Comparison of ENCODE assay signal across 9 cellular contexts in genomic region chr7:1056006-1056784, GRCh38. TPM values are rescaled to one million over a fixed set of nuclear protein-coding genes. Genes with fewer than 3 reads are reported as not detected.
A peak's percentile ranks its signal among the peaks of the same experiment; 100 is the strongest.
DNase-seq lines count a peak whose midpoint lies in the region; ATAC-seq and TF ChIP-seq lines count a peak whose summit lies in the region.
"Had no signal": no experiment of that assay in that cellular context is flagged by ENCODE, and none has a peak within 500 bp of the region (broad histone marks: within the 10 kb centered on the region; RNA-seq: fewer than 3 reads in every experiment).

No MANE protein-coding gene starts in this region.

- intact Hi-C loops in ascending aorta (cut with DNase I) = no loop called here

- 91% methylated on average over 6 of the region's 33 CpGs; no CpG with 5 or more reads in 1 of the 2 donors for WGBS in gastroesophageal sphincter (ENCODE audit: low coverage in 1 of 2), 2 donors

- peaks cover 0 to 19% of the 10 kb centered on the region in 2 donors for H3K36me3 ChIP-seq in gastroesophageal sphincter
- H3K36me3 ChIP-seq in ascending aorta = no peaks in the 10 kb centered on the region
- H3K36me3 ChIP-seq in Peyer's patch = peaks cover 0 to 7% (median 0%) of the 10 kb centered on the region in 3 donors

- peak overlapping the region in 3 of 4 donors; percentile 76 to 79 (median 79) for H3K27ac ChIP-seq in gastroesophageal sphincter
- no peak overlapping the region for H3K27ac ChIP-seq in ascending aorta
- peak overlapping the region in 2 of 4 donors; percentile 48 to 52 for H3K27ac ChIP-seq in Peyer's patch

- H3K4me3 ChIP-seq in NB4 (ENCODE audit: low read depth, low read length) = no peak overlapping the region
- peak overlapping the region in 1 of 2 donors; percentile 51 for H3K4me3 ChIP-seq in gastroesophageal sphincter
- peak overlapping the region in 1 of 2 donors; percentile 36 for H3K4me3 ChIP-seq in ascending aorta
- peak overlapping the region in 1 of 4 donors; percentile 35 for H3K4me3 ChIP-seq in Peyer's patch

- peaks cover 0 to 85% (median 57%) of the 10 kb centered on the region in 3 donors for H3K4me1 ChIP-seq in gastroesophageal sphincter
- H3K4me1 ChIP-seq in ascending aorta = peaks cover 2 to 8% of the 10 kb centered on the region in 2 donors
- peaks cover 0 to 50% (median 8%) of the 10 kb centered on the region in 4 donors for H3K4me1 ChIP-seq in Peyer's patch

- H3K27me3 ChIP-seq in gastroesophageal sphincter (no peaks in the 10 kb centered on the region), ascending aorta (no peaks in the 10 kb centered on the region), Peyer's patch (no peaks in the 10 kb centered on the region)

- H3K9me3 ChIP-seq in gastroesophageal sphincter (no peaks in the 10 kb centered on the region), ascending aorta (no peaks in the 10 kb centered on the region), Peyer's patch (no peaks in the 10 kb centered on the region)

- TF ChIP-seq CTCF in NB4 (IDR thresholded peaks at IDR 0.05; ENCODE audit: low read depth, low read length) (no peak), gastroesophageal sphincter (IDR thresholded peaks at IDR 0.05) (no peak), ascending aorta (IDR thresholded peaks at IDR 0.05) (no peak), Peyer's patch (IDR thresholded peaks at IDR 0.05) (no peak)

- no peak for TF ChIP-seq EP300 in gastroesophageal sphincter (IDR thresholded peaks at IDR 0.05)

- peak; percentile 26 for DNase-seq in Caki2 (ENCODE audit: low read depth)
- peak; percentile 30 for DNase-seq in NB4 (ENCODE audit: low read depth)
- peak; percentile 22 for DNase-seq in renal cortical epithelial cell (ENCODE audit: low read depth)
- DNase-seq in HUDEP-2 (lab: John Stamatoyannopoulos, UW; ENCODE audit: unreplicated experiment in 76 of 76) = no peak
- DNase-seq in ascending aorta (ENCODE audit: low spot score in 2 of 2) = no peak
- DNase-seq in Peyer's patch = no peak
- DNase-seq in NCI-H146 (lab: John Stamatoyannopoulos, UW) = no peak
- DNase-seq: NCI-H446 had no signal

- in situ Hi-C loops in Caki2 (cut with HindIII; ENCODE audit: low pct_unique_long_range_greater_than_20kb, low sequenced_read_pairs) = no loop called here

- TF ChIP-seq POLR2A in NB4 (IDR thresholded peaks at IDR 0.05; ENCODE audit: extremely low read depth, insufficient read length) (no peak), gastroesophageal sphincter (IDR thresholded peaks at IDR 0.05) (no peak), Peyer's patch (IDR thresholded peaks at IDR 0.05) (no peak)

- ATAC-seq in gastroesophageal sphincter = peak; percentile 13

RNA-seq across cellular contexts. Expression of gene GPR146, which starts 11.8 kb away (rescaled TPM):
- 12.2 and 22.2 TPM in 2 replicates for total RNA-seq in Caki2 (2014; rRNA removed; shearing (Covaris generic); ENCODE audit: low replicate concordance)
- 10 to 100 TPM; 13.6 to 27.9 (median 16.3) TPM for total RNA-seq in gastroesophageal sphincter
- total RNA-seq in renal cortical epithelial cell = 3.0 and 3.6 TPM in 2 replicates
- total RNA-seq in ascending aorta = 224 TPM
- 10 to 100 TPM in 1 of 4 donors, 1 to 10 TPM in 3; 1.4 to 13.2 (median 4.4) TPM for total RNA-seq in Peyer's patch

RNA-seq across cellular contexts. Expression of gene GPER1, which starts 31.7 kb away (rescaled TPM):
- total RNA-seq in Caki2 (2014; rRNA removed; shearing (Covaris generic); ENCODE audit: low replicate concordance) = 2.5 and 7.7 TPM in 2 replicates
- total RNA-seq in gastroesophageal sphincter (10 to 100 TPM in 1 of 4 donors, 1 to 10 TPM in 3; 7.1 to 20.2 (median 7.8) TPM), renal cortical epithelial cell (0.52 and 1.6 TPM in 2 replicates), ascending aorta (11.3 TPM), Peyer's patch (1 to 10 TPM in 3 of 4 donors, under 1 TPM in 1; 0.53 to 8.3 (median 2.1) TPM)

Comparison
In these comparisons a context has a peak if more than half of its experiments do, and no peak if none do; other contexts are left out.
1. DNase-seq: peak in Caki2 (single experiment), NB4 (single experiment) and renal cortical epithelial cell (single experiment); none in HUDEP-2 (0 of 76), ascending aorta (0 of 2), Peyer's patch (0 of 3) and NCI-H146 (single experiment).
2. H3K27ac ChIP-seq: peak in gastroesophageal sphincter (3 of 4); none in ascending aorta (0 of 2).